In genomic region chr6:82080767-82081166, GRCh38 we compare ENCODE assay signal across 18 cellular contexts.
"Had no signal": no experiment of that assay in that cellular context is flagged by ENCODE, and none has a peak within 500 bp of the region (broad histone marks: within the 10 kb centered on the region; RNA-seq: fewer than 3 reads in every experiment).

No MANE protein-coding gene starts in this region.

- ATAC-seq: activated naive CD8-positive, alpha-beta T cell treated with anti-CD3 and anti-CD28 coated beads, Interleukin-2, amount 50 U/mL, for 24 hours; left cardiac atrium; lower lobe of right lung had no signal

- H3K4me1 ChIP-seq: lower lobe of right lung, neural progenitor cell had no signal

- H3K36me3 Mint-ChIP-seq: activated CD4-positive, alpha-beta memory T cell treated with anti-CD3 and anti-CD28 coated beads for 36 hours; brain; mesothelial cell of epicardium; neural progenitor cell; type B pancreatic cell had no signal

- H3K4me3 Mint-ChIP-seq: activated CD4-positive, alpha-beta memory T cell treated with anti-CD3 and anti-CD28 coated beads for 36 hours; activated naive CD8-positive, alpha-beta T cell treated with anti-CD3 and anti-CD28 coated beads, Interleukin-2, amount 50 U/mL, for 24 hours; brain; dendritic cell treated with granulocyte-macrophage colony-stimulating factor and Interleukin-4, amounts not matched to agents 40 ng/mL and 50 ng/mL, for 4 days; mesothelial cell of epicardium; neural progenitor cell; type B pancreatic cell had no signal

- H3K4me3 ChIP-seq: lower lobe of right lung, neural progenitor cell, ovary, sigmoid colon had no signal

- H3K27me3 Mint-ChIP-seq: activated naive CD8-positive, alpha-beta T cell treated with anti-CD3 and anti-CD28 coated beads, Interleukin-2, amount 50 U/mL, for 24 hours; brain; type B pancreatic cell had no signal

- H3K36me3 ChIP-seq: lower lobe of right lung, neural progenitor cell, ovary, sigmoid colon had no signal

- H3K9me3 Mint-ChIP-seq: activated CD4-positive, alpha-beta memory T cell treated with anti-CD3 and anti-CD28 coated beads for 36 hours; activated naive CD8-positive, alpha-beta T cell treated with anti-CD3 and anti-CD28 coated beads, Interleukin-2, amount 50 U/mL, for 24 hours; dendritic cell treated with granulocyte-macrophage colony-stimulating factor and Interleukin-4, amounts not matched to agents 40 ng/mL and 50 ng/mL, for 4 days; neural progenitor cell; type B pancreatic cell had no signal

- H3K27ac Mint-ChIP-seq: activated CD4-positive, alpha-beta memory T cell treated with anti-CD3 and anti-CD28 coated beads for 36 hours; activated naive CD8-positive, alpha-beta T cell treated with anti-CD3 and anti-CD28 coated beads, Interleukin-2, amount 50 U/mL, for 24 hours; brain; dendritic cell treated with granulocyte-macrophage colony-stimulating factor and Interleukin-4, amounts not matched to agents 40 ng/mL and 50 ng/mL, for 4 days; mesothelial cell of epicardium; neural progenitor cell; type B pancreatic cell had no signal

- H3K27ac ChIP-seq: lower lobe of right lung, neural progenitor cell, ovary, sigmoid colon had no signal

- H3K9me3 ChIP-seq: lower lobe of right lung, ovary, sigmoid colon had no signal

- H3K4me1 Mint-ChIP-seq: activated naive CD8-positive, alpha-beta T cell treated with anti-CD3 and anti-CD28 coated beads, Interleukin-2, amount 50 U/mL, for 24 hours; brain; neural progenitor cell had no signal

- H3K27me3 ChIP-seq: neural progenitor cell, ovary, sigmoid colon had no signal

- DNase-seq: activated CD4-positive, alpha-beta memory T cell treated with anti-CD3 and anti-CD28 coated beads for 36 hours; activated CD8-positive, alpha-beta memory T cell treated with anti-CD3 and anti-CD28 coated beads, Interleukin-2, amount 50 U/mL, for 4 hours; activated naive CD4-positive, alpha-beta T cell treated with Interleukin-2 at 50 U/mL for 16 hours; activated naive CD8-positive, alpha-beta T cell treated with anti-CD3 and anti-CD28 coated beads, Interleukin-2, amount 50 U/mL, for 24 hours; cerebellar nuclear complex; glutamatergic neuron; left cardiac atrium; lower lobe of right lung; ovary; sigmoid colon; stimulated activated CD4-positive, alpha-beta T cell treated with anti-CD3 and anti-CD28 coated beads, Interleukin-2, amount 100 ng/mL, for 48 hours; stimulated activated naive CD4-positive, alpha-beta T cell treated with Interleukin-2 at 50 U/mL for 16 hours; T-helper 9 cell had no signal
